8 cellular contexts compared by ENCODE assay signal in the genomic region with DNA sequence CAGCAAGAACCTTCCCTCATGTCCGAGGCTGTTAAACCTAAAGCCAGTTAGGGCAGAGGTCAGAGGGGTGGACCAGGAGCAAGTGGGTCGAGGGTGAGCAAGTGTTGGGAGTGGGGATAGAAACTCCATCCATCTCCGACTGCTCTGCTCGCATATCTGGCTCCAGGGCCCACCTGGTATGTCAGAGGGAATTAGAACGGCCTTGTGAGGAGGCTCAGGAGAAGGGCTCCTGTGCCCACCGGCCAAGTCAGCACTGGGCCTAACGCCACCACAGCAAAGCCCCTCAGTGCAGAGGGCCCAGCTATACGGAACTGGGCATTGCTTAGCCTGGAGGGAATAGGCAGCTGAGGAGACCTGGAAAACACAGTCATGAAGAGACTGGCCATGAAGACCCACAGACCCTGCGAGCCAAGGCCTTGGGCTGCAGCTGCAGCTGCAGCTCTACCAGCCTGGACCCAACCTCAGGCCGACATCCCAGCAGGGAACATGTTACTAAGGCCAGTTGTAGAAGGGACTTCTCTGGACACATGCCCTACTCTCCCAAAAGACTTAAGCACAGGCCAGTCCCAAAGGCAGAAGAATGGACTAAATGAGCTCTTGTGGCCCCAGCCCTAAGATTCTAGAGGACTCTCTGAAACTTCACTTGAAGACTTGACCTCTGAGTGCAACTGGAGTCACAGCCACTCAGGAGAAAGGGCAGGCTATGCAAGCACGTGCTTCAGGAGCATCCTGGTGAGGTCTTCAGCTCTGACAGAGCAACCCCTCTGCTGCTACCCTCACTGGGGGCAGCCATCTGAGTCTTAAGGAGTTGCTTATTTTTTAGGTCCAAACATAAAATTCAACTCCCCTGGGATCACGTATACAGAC. TPM values are rescaled to one million over a fixed set of nuclear protein-coding genes. Genes with fewer than 3 reads are reported as not detected.
DNase-seq lines count a peak whose midpoint lies in the region; TF ChIP-seq lines count a peak whose summit lies in the region.
"Had no signal": no experiment of that assay in that cellular context is flagged by ENCODE, and none has a peak within 500 bp of the region (broad histone marks: within the 10 kb centered on the region; RNA-seq: fewer than 3 reads in every experiment).

No MANE protein-coding gene starts in this region.

- H3K9me3 Mint-ChIP-seq in activated naive CD8-positive, alpha-beta T cell (ENCODE audit: low read depth), result no peaks in the 10 kb centered on the region
- no peaks in the 10 kb centered on the region for H3K9me3 Mint-ChIP-seq in Caco-2 (ENCODE audit: unreplicated experiment)

- peak overlapping the region; percentile 91 for H3K9ac ChIP-seq in Loucy (ENCODE audit: low read depth, low read length, poor library complexity, severe bottlenecking)

- H3K27ac Mint-ChIP-seq in activated naive CD8-positive, alpha-beta T cell, result peak overlapping the region; percentile 99
- no peak overlapping the region for H3K27ac Mint-ChIP-seq in Caco-2 (ENCODE audit: unreplicated experiment)

- H3K27me3 ChIP-seq in GM06990 (replicated peaks; ENCODE audit: control insufficient read depth, insufficient read depth, low read length) (no peaks in the 10 kb centered on the region), Loucy (ENCODE audit: insufficient read depth, low read length, poor library complexity, severe bottlenecking) (no peaks in the 10 kb centered on the region), neutrophil (no peaks in the 10 kb centered on the region), Caco-2 (replicated peaks; ENCODE audit: control insufficient read depth, insufficient read depth, low read length) (no peaks in the 10 kb centered on the region)

- no peak for TF ChIP-seq CTCF in GM06990 (IDR thresholded peaks at IDR 0.05; ENCODE audit: insufficient read depth, low read length, poor library complexity, severe bottlenecking)
- TF ChIP-seq CTCF in Loucy (conservative IDR thresholded peaks at IDR 0.05; ENCODE audit: low read length), result no peak
- no peak for TF ChIP-seq CTCF in neutrophil (IDR thresholded peaks at IDR 0.05)
- TF ChIP-seq CTCF in Caco-2 (IDR thresholded peaks at IDR 0.05; ENCODE audit: insufficient read depth in 1 of 2, low read depth in 1 of 2, low read length in 1 of 2, severe bottlenecking in 1 of 2, unreplicated experiment in 1 of 2), result no peak

- peaks cover 13% of the 10 kb centered on the region for H3K36me3 ChIP-seq in GM06990 (ENCODE audit: control insufficient read depth, insufficient read depth, low read length)
- H3K36me3 ChIP-seq in Loucy (ENCODE audit: insufficient read depth, low read length), result peaks cover 39% of the 10 kb centered on the region; the same call in 1 of the 2 replicates
- H3K36me3 ChIP-seq in neutrophil, result no peaks in the 10 kb centered on the region
- H3K36me3 ChIP-seq in Caco-2 (ENCODE audit: control insufficient read depth, insufficient read depth, low read length), result no peaks in the 10 kb centered on the region

- peak overlapping the region; percentile 95 for H3K27ac ChIP-seq in neutrophil

- no peak overlapping the region for H3K4me3 ChIP-seq in GM06990 (replicated peaks; ENCODE audit: low read depth, low read length)
- peak overlapping the region; percentile 67 for H3K4me3 ChIP-seq in Loucy (ENCODE audit: low read length, poor library complexity, severe bottlenecking)
- H3K4me3 ChIP-seq in neutrophil (ENCODE audit: low read depth in 1 of 2, low read length in 1 of 2), result no peak overlapping the region
- no peak overlapping the region for H3K4me3 ChIP-seq in Caco-2 (ENCODE audit: low read depth, low read length)

- POLR2A ChIA-PET in Caco-2 (lab: Charles Lee), result no interaction called here

- H4K20me1 ChIP-seq in Loucy (ENCODE audit: insufficient read depth, low read length, poor library complexity, severe bottlenecking), result no peaks in the 10 kb centered on the region

- H3K9me3 ChIP-seq in Loucy (ENCODE audit: insufficient read depth, low read depth, low read length) (no peaks in the 10 kb centered on the region), neutrophil (no peaks in the 10 kb centered on the region), Caco-2 (no peaks in the 10 kb centered on the region)

- no TSS peak for BruUV-seq in Caco-2 (replicated peaks; lab: Mats Ljungman, UMichigan)

- H3K27me3 Mint-ChIP-seq in activated naive CD8-positive, alpha-beta T cell, result no peaks in the 10 kb centered on the region
- no peaks in the 10 kb centered on the region for H3K27me3 Mint-ChIP-seq in Caco-2 (ENCODE audit: insufficient read depth, unreplicated experiment)

- H3K4me1 Mint-ChIP-seq in activated naive CD8-positive, alpha-beta T cell (ENCODE audit: low read depth), result peaks cover 88% of the 10 kb centered on the region
- H3K4me1 Mint-ChIP-seq in Caco-2 (ENCODE audit: low read depth, unreplicated experiment), result peaks cover 28% of the 10 kb centered on the region

- peaks cover 20% of the 10 kb centered on the region for H3K36me3 Mint-ChIP-seq in activated naive CD8-positive, alpha-beta T cell
- peaks cover 5% of the 10 kb centered on the region for H3K36me3 Mint-ChIP-seq in Caco-2 (ENCODE audit: insufficient read depth, unreplicated experiment)

- no peaks in the 10 kb centered on the region for H3K9me2 ChIP-seq in Loucy (replicated peaks; ENCODE audit: low read depth, low read length)

- CTCF ChIA-PET in Caco-2 (lab: Charles Lee), result interaction anchor here (1.0 to 3.2 kb wide), 2 partner anchors 15 to 332 kb away, joined by 4 to 53 read pairs; no protein-coding TSS in a partner anchor

- peak overlapping the region; percentile 85 for H3K4me3 Mint-ChIP-seq in activated naive CD8-positive, alpha-beta T cell
- H3K4me3 Mint-ChIP-seq in Caco-2 (ENCODE audit: unreplicated experiment), result no peak overlapping the region

- H3K4me1 ChIP-seq in Loucy (ENCODE audit: insufficient read depth, low read length, poor library complexity, severe bottlenecking) (peaks cover 89% of the 10 kb centered on the region), neutrophil (ENCODE audit: control insufficient read depth in 1 of 2, insufficient read depth in 1 of 2, low read depth in 1 of 2, low read length in 1 of 2) (peaks cover 53 to 56% of the 10 kb centered on the region in 2 experiments), Caco-2 (peaks cover 33% of the 10 kb centered on the region)

- peak; percentile 60 for DNase-seq in GM06990 (ENCODE audit: extremely low read depth, insufficient read length)
- DNase-seq in C1 segment of cervical spinal cord (lab: John Stamatoyannopoulos, UW), result no peak
- no peak for DNase-seq in NCI-H82 treated with DMSO at 0.1 percent for 48 hours (lab: John Stamatoyannopoulos, UW; ENCODE audit: unreplicated experiment)
- DNase-seq in Caco-2, result no peak
- DNase-seq: hippocampal formation had no signal

- intact Hi-C loops in Caco-2 (cut with micrococcal nuclease; ENCODE audit: unreplicated experiment), result loop anchor here (5.0 to 10.0 kb wide), 2 partner anchors 240 to 502 kb away; a partner anchor contains a TSS

- no peak overlapping the region for H2AFZ ChIP-seq in Loucy (ENCODE audit: low read length)

- H3F3A ChIP-seq in Loucy (ENCODE audit: low read depth), result peaks cover 20% of the 10 kb centered on the region

- peak overlapping the region; percentile 87 for H3K4me2 ChIP-seq in Loucy (ENCODE audit: low read depth, low read length, poor library complexity, severe bottlenecking)

- peaks cover 70% of the 10 kb centered on the region for H3K79me2 ChIP-seq in Loucy (ENCODE audit: insufficient read depth, low read length)

RNA-seq across cellular contexts. Expression of a gene that starts 34.1 kb away (rescaled TPM):
- total RNA-seq in Caco-2 (2022), result 151 and 160 TPM in 2 replicates

RNA-seq across cellular contexts. Expression of a gene that starts 43.2 kb away (rescaled TPM):
- 64.5 and 73.5 TPM in 2 replicates for total RNA-seq in Caco-2 (2022)
